ENCODE assay signal across 10 cellular contexts in the genomic region with DNA sequence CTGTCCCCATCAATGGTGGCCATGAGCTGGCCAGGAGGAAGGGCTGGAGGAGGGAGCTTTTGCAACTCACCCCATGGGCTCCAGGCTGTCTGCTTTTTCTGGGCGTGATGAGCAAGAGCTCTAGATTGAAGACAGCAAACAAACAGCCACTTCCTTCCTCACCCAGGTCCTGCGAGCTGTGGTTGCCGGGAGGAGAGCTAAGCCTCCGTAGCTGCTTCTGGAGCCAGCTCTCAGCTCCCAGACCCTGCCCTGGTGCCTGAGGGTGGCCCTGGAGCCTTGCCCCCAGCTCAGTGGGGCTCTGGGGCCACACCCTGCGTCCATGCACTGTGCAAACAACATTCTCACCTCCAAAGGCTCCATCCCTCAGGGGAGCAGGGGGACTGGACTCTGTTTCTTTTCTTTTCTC. TPM values are rescaled to one million over a fixed set of nuclear protein-coding genes. Genes with fewer than 3 reads are reported as not detected.
DNase-seq lines count a peak whose midpoint lies in the region; ATAC-seq and TF ChIP-seq lines count a peak whose summit lies in the region.
"Had no signal": no experiment of that assay in that cellular context is flagged by ENCODE, and none has a peak within 500 bp of the region (broad histone marks: within the 10 kb centered on the region; RNA-seq: fewer than 3 reads in every experiment).

No MANE protein-coding gene starts in this region.

- POLR2A ChIA-PET in activated CD4-positive, alpha-beta T cell treated with anti-CD3 and anti-CD28 coated beads for 36 hours (lab: Charles Lee): interaction anchor here (0.6 to 1.1 kb wide), 4 partner anchors 12 to 244 kb away, joined by 3 to 5 read pairs (median 3); a partner anchor contains a TSS

- H3K27ac Mint-ChIP-seq in activated CD4-positive, alpha-beta T cell treated with anti-CD3 and anti-CD28 coated beads for 36 hours: peak overlapping the region; percentile 75
- peak overlapping the region; percentile 87 for H3K27ac Mint-ChIP-seq in stimulated activated effector memory CD8-positive, alpha-beta T cell treated with anti-CD3 and anti-CD28 coated beads, Interleukin-12 subunit alpha, Interleukin-12 subunit beta, amount 100 ng/mL, for 72 hours

- peak; percentile 88 for DNase-seq in M059J (ENCODE audit: low read depth)
- DNase-seq in activated CD4-positive, alpha-beta T cell treated with anti-CD3 and anti-CD28 coated beads for 36 hours: peak; percentile 62
- peak; percentile 55 for DNase-seq in fibroblast of mammary gland (ENCODE audit: low read depth)
- peak in 1 of 2 donors; percentile 71 for DNase-seq in stimulated activated effector memory CD8-positive, alpha-beta T cell treated with anti-CD3 and anti-CD28 coated beads, Interleukin-12 subunit alpha, Interleukin-12 subunit beta, amount 100 ng/mL, for 72 hours (ENCODE audit: low spot score in 2 of 2)
- DNase-seq in HuH-7 (ENCODE audit: low spot score): no peak
- no peak for DNase-seq in middle frontal gyrus (ENCODE audit: extremely low spot score, low spot score)
- DNase-seq in NCI-H1436 (lab: John Stamatoyannopoulos, UW): no peak

- peak; percentile 38 for ATAC-seq in activated CD4-positive, alpha-beta T cell treated with anti-CD3 and anti-CD28 coated beads for 36 hours
- peak; percentile 53 for ATAC-seq in stimulated activated effector memory CD8-positive, alpha-beta T cell treated with anti-CD3 and anti-CD28 coated beads, Interleukin-12 subunit alpha, Interleukin-12 subunit beta, amount 100 ng/mL, for 72 hours
- no peak for ATAC-seq in HG03025 (IDR thresholded peaks at IDR 0.05; ENCODE audit: low FRiP score, unreplicated experiment)

- intact Hi-C loops in activated CD4-positive, alpha-beta T cell treated with anti-CD3 and anti-CD28 coated beads for 36 hours (cut with DNase I, micrococcal nuclease): no loop called here

- H3K36me3 Mint-ChIP-seq in activated CD4-positive, alpha-beta T cell treated with anti-CD3 and anti-CD28 coated beads for 36 hours (ENCODE audit: low read depth): no peaks in the 10 kb centered on the region
- peaks cover 61% of the 10 kb centered on the region for H3K36me3 Mint-ChIP-seq in stimulated activated effector memory CD8-positive, alpha-beta T cell treated with anti-CD3 and anti-CD28 coated beads, Interleukin-12 subunit alpha, Interleukin-12 subunit beta, amount 100 ng/mL, for 72 hours

- H3K4me1 Mint-ChIP-seq in activated CD4-positive, alpha-beta T cell treated with anti-CD3 and anti-CD28 coated beads for 36 hours: peaks cover 68% of the 10 kb centered on the region
- peaks cover 82% of the 10 kb centered on the region for H3K4me1 Mint-ChIP-seq in stimulated activated effector memory CD8-positive, alpha-beta T cell treated with anti-CD3 and anti-CD28 coated beads, Interleukin-12 subunit alpha, Interleukin-12 subunit beta, amount 100 ng/mL, for 72 hours

- CTCF ChIA-PET in activated CD4-positive, alpha-beta T cell treated with anti-CD3 and anti-CD28 coated beads for 36 hours (lab: Charles Lee): interaction anchor here (0.6 to 3.3 kb wide), 5 partner anchors 7 to 1418 kb away, joined by 3 to 34 read pairs (median 3); a partner anchor contains a TSS

- TF ChIP-seq CTCF in fibroblast of mammary gland (conservative IDR thresholded peaks at IDR 0.05; ENCODE audit: control insufficient read depth, insufficient read depth, low read depth, low read length): no peak

- peak overlapping the region; percentile 10 for H3K4me3 Mint-ChIP-seq in activated CD4-positive, alpha-beta T cell treated with anti-CD3 and anti-CD28 coated beads for 36 hours
- peak overlapping the region; percentile 76 for H3K4me3 Mint-ChIP-seq in stimulated activated effector memory CD8-positive, alpha-beta T cell treated with anti-CD3 and anti-CD28 coated beads, Interleukin-12 subunit alpha, Interleukin-12 subunit beta, amount 100 ng/mL, for 72 hours

- H3K4me3 ChIP-seq in fibroblast of mammary gland (ENCODE audit: control insufficient read depth, low read depth, low read length): no peak overlapping the region

- no peaks in the 10 kb centered on the region for H3K27me3 Mint-ChIP-seq in activated CD4-positive, alpha-beta T cell treated with anti-CD3 and anti-CD28 coated beads for 36 hours

- no peaks in the 10 kb centered on the region for H3K9me3 Mint-ChIP-seq in activated CD4-positive, alpha-beta T cell treated with anti-CD3 and anti-CD28 coated beads for 36 hours (ENCODE audit: low read depth)
- no peaks in the 10 kb centered on the region for H3K9me3 Mint-ChIP-seq in stimulated activated effector memory CD8-positive, alpha-beta T cell treated with anti-CD3 and anti-CD28 coated beads, Interleukin-12 subunit alpha, Interleukin-12 subunit beta, amount 100 ng/mL, for 72 hours

RNA-seq across cellular contexts. Expression of a gene that starts 6.2 kb away (rescaled TPM):
- 0.15 and 0.25 TPM in 2 replicates for total RNA-seq in M059J (2014; rRNA removed; shearing (Covaris generic))
- 10 to 100 TPM; 13.7 to 18.3 TPM for total RNA-seq in activated CD4-positive, alpha-beta T cell treated with anti-CD3 and anti-CD28 coated beads for 36 hours

RNA-seq across cellular contexts. Expression of a gene that starts 39.5 kb away (rescaled TPM):
- total RNA-seq in M059J (2014; rRNA removed; shearing (Covaris generic)): 3.4 and 5.4 TPM in 2 replicates
- 1 to 10 TPM; 4.5 to 5.0 TPM for total RNA-seq in activated CD4-positive, alpha-beta T cell treated with anti-CD3 and anti-CD28 coated beads for 36 hours

RNA-seq across cellular contexts. Expression of a gene that starts 57.0 kb away (rescaled TPM):
- 4.5 and 6.3 TPM in 2 replicates for total RNA-seq in M059J (2014; rRNA removed; shearing (Covaris generic))
- total RNA-seq in activated CD4-positive, alpha-beta T cell treated with anti-CD3 and anti-CD28 coated beads for 36 hours: 10 to 100 TPM; 21.0 to 23.7 TPM

RNA-seq across cellular contexts. Expression of a gene that starts 59.4 kb away (rescaled TPM):
- total RNA-seq in M059J (2014; rRNA removed; shearing (Covaris generic)): not detected in 2 replicates
- not detected for total RNA-seq in activated CD4-positive, alpha-beta T cell treated with anti-CD3 and anti-CD28 coated beads for 36 hours
- total RNA-seq: NCI-H460, temporal lobe had no signal

Comparison
In these comparisons a context has a peak if more than half of its experiments do, and no peak if none do; other contexts are left out.
1. DNase-seq: peak in M059J (single experiment), activated CD4-positive, alpha-beta T cell treated with anti-CD3 and anti-CD28 coated beads for 36 hours (single experiment) and fibroblast of mammary gland (single experiment); none in HuH-7 (single experiment), middle frontal gyrus (single experiment) and NCI-H1436 (single experiment).
2. RNA of a gene that starts 6.2 kb away (total RNA-seq): 13.7 to 18.3 TPM in activated CD4-positive, alpha-beta T cell treated with anti-CD3 and anti-CD28 coated beads for 36 hours; 0.15 to 0.25 TPM in M059J; every median in the first group is over 10 times any median in the second.